In genomic region chr13:40626977-40627376, GRCh38 we compare ENCODE assay signal across 25 cellular contexts. TPM values are rescaled to one million over a fixed set of nuclear protein-coding genes. Genes with fewer than 3 reads are reported as not detected.
DNase-seq lines count a peak whose midpoint lies in the region; ATAC-seq, FAIRE-seq and TF ChIP-seq lines count a peak whose summit lies in the region.
"Had no signal": no experiment of that assay in that cellular context is flagged by ENCODE, and none has a peak within 500 bp of the region (broad histone marks: within the 10 kb centered on the region; RNA-seq: fewer than 3 reads in every experiment).

No MANE protein-coding gene starts in this region.

- H3K36me3 ChIP-seq in CD4-positive, CD25-positive, alpha-beta regulatory T cell (ENCODE audit: control insufficient read depth, insufficient read depth, low read length): peaks cover 4% of the 10 kb centered on the region
- no peaks in the 10 kb centered on the region for H3K36me3 ChIP-seq in HEK293 (ENCODE audit: control insufficient read depth in 2 of 2, insufficient read depth in 1 of 2, low read length in 2 of 2)
- H3K36me3 ChIP-seq: cardiac muscle cell, lower lobe of right lung, right atrium auricular region, SJSA1 had no signal

- no peaks in the 10 kb centered on the region for H3K9me3 Mint-ChIP-seq in CD4-positive, CD25-positive, alpha-beta regulatory T cell
- H3K9me3 Mint-ChIP-seq in activated naive CD8-positive, alpha-beta T cell treated with anti-CD3 and anti-CD28 coated beads, Interleukin-2, amount 50 U/mL, for 24 hours: no peaks in the 10 kb centered on the region
- H3K9me3 Mint-ChIP-seq in naive thymus-derived CD8-positive, alpha-beta T cell: no peaks in the 10 kb centered on the region
- H3K9me3 Mint-ChIP-seq: activated CD4-positive, alpha-beta memory T cell treated with anti-CD3 and anti-CD28 coated beads for 36 hours had no signal

- DNase-seq in CD4-positive, CD25-positive, alpha-beta regulatory T cell: no peak
- DNase-seq in activated naive CD8-positive, alpha-beta T cell treated with anti-CD3 and anti-CD28 coated beads, Interleukin-2, amount 50 U/mL, for 24 hours: no peak
- DNase-seq in naive thymus-derived CD8-positive, alpha-beta T cell: no peak
- DNase-seq in GM19240 (ENCODE audit: insufficient read length, low spot score) (no peak), activated gamma-delta T cell treated with Interleukin-2 at 50 U/mL for 16 hours (no peak), frontal cortex (ENCODE audit: low spot score in 2 of 2) (no peak)
- DNase-seq: activated CD4-positive, alpha-beta memory T cell treated with anti-CD3 and anti-CD28 coated beads for 36 hours; activated T-cell treated with anti-CD3 and anti-CD28 coated beads, Interleukin-2, amount 50 U/mL, for 1 hour; DND-41; dorsolateral prefrontal cortex; H7; Kasumi-1; lower lobe of right lung; NCI-H1930; NCI-H2227 treated with DMSO at 0.1 percent for 48 hours; NCI-H82; stimulated activated CD4-positive, alpha-beta T cell treated with anti-CD3 and anti-CD28 coated beads, Interleukin-12 subunit alpha, Interleukin-12 subunit beta, amount 100 ng/mL, for 4 hours; testis had no signal

- POLR2A ChIA-PET in HEK293 (lab: Yijun Ruan, JAX): no interaction called here
- POLR2A ChIA-PET in naive thymus-derived CD8-positive, alpha-beta T cell (lab: Charles Lee): interaction anchor here (0.6 kb wide), 1 partner anchor 19 kb away, joined by 6 read pairs; no protein-coding TSS in a partner anchor

- no peaks in the 10 kb centered on the region for H3K9me3 ChIP-seq in CD4-positive, CD25-positive, alpha-beta regulatory T cell (ENCODE audit: control insufficient read depth in 2 of 2, low read length in 2 of 2)
- H3K9me3 ChIP-seq in HEK293 (ENCODE audit: control insufficient read depth, insufficient read depth, low read depth, low read length): no peaks in the 10 kb centered on the region
- H3K9me3 ChIP-seq: lower lobe of right lung, right atrium auricular region, SJSA1, testis had no signal

- H3K27ac ChIP-seq in CD4-positive, CD25-positive, alpha-beta regulatory T cell (ENCODE audit: insufficient read depth, low read length, poor library complexity, severe bottlenecking): peak overlapping the region; percentile 16
- no peak overlapping the region for H3K27ac ChIP-seq in HEK293 (ENCODE audit: extremely low read depth, low read depth, low read length)
- H3K27ac ChIP-seq: cardiac muscle cell, dorsolateral prefrontal cortex, hepatocyte, lower lobe of right lung, right atrium auricular region, SJSA1, testis, VCaP had no signal

- CTCF ChIA-PET in HEK293 (lab: Yijun Ruan, JAX): no interaction called here

- peak overlapping the region; percentile 45 to 90 (median 52) for H3K27ac Mint-ChIP-seq in CD4-positive, CD25-positive, alpha-beta regulatory T cell
- H3K27ac Mint-ChIP-seq in activated naive CD8-positive, alpha-beta T cell treated with anti-CD3 and anti-CD28 coated beads, Interleukin-2, amount 50 U/mL, for 24 hours: peak overlapping the region; percentile 5
- H3K27ac Mint-ChIP-seq in naive thymus-derived CD8-positive, alpha-beta T cell: peak overlapping the region; percentile 43 to 91 (median 67)

- H3K27me3 Mint-ChIP-seq in CD4-positive, CD25-positive, alpha-beta regulatory T cell: no peaks in the 10 kb centered on the region
- no peaks in the 10 kb centered on the region for H3K27me3 Mint-ChIP-seq in activated naive CD8-positive, alpha-beta T cell treated with anti-CD3 and anti-CD28 coated beads, Interleukin-2, amount 50 U/mL, for 24 hours
- H3K27me3 Mint-ChIP-seq in naive thymus-derived CD8-positive, alpha-beta T cell: no peaks in the 10 kb centered on the region
- H3K27me3 Mint-ChIP-seq: activated CD4-positive, alpha-beta memory T cell treated with anti-CD3 and anti-CD28 coated beads for 36 hours had no signal

- no peak for TF ChIP-seq CTCF in HEK293 (tag by site-specific recombination; IDR thresholded peaks at IDR 0.05)

- H3K36me3 Mint-ChIP-seq in CD4-positive, CD25-positive, alpha-beta regulatory T cell: peaks cover 27% of the 10 kb centered on the region
- H3K36me3 Mint-ChIP-seq in activated naive CD8-positive, alpha-beta T cell treated with anti-CD3 and anti-CD28 coated beads, Interleukin-2, amount 50 U/mL, for 24 hours (ENCODE audit: low read depth): peaks cover 24% of the 10 kb centered on the region
- H3K36me3 Mint-ChIP-seq in naive thymus-derived CD8-positive, alpha-beta T cell: peaks cover 2 to 38% (median 3%) of the 10 kb centered on the region in 3 donors

- H3K4me3 Mint-ChIP-seq in CD4-positive, CD25-positive, alpha-beta regulatory T cell: peak overlapping the region; percentile 55 to 70 (median 64)
- H3K4me3 Mint-ChIP-seq in activated naive CD8-positive, alpha-beta T cell treated with anti-CD3 and anti-CD28 coated beads, Interleukin-2, amount 50 U/mL, for 24 hours: no peak overlapping the region
- H3K4me3 Mint-ChIP-seq in naive thymus-derived CD8-positive, alpha-beta T cell: peak overlapping the region in 9 of 10 donors; percentile 12 to 74 (median 31)
- H3K4me3 Mint-ChIP-seq: activated CD4-positive, alpha-beta memory T cell treated with anti-CD3 and anti-CD28 coated beads for 36 hours had no signal

- no peaks in the 10 kb centered on the region for H3K27me3 ChIP-seq in CD4-positive, CD25-positive, alpha-beta regulatory T cell (ENCODE audit: control insufficient read depth, insufficient read depth, low read length)
- H3K27me3 ChIP-seq: cardiac muscle cell, dorsolateral prefrontal cortex, hepatocyte, right atrium auricular region, SJSA1, testis had no signal

- H3K4me1 ChIP-seq in CD4-positive, CD25-positive, alpha-beta regulatory T cell (ENCODE audit: control insufficient read depth, insufficient read depth, low read length, poor library complexity, severe bottlenecking): peaks cover 94% of the 10 kb centered on the region
- peaks cover 17% of the 10 kb centered on the region for H3K4me1 ChIP-seq in HEK293 (ENCODE audit: control insufficient read depth, insufficient read depth, low read length)
- H3K4me1 ChIP-seq: SJSA1, testis had no signal

- no peak for FAIRE-seq in frontal cortex (lab: Jason Lieb, UNC)
- FAIRE-seq: HTR-8/SVneo had no signal

- ATAC-seq in CD4-positive, CD25-positive, alpha-beta regulatory T cell (ENCODE audit: low read depth in 2 of 2): no peak
- ATAC-seq in activated naive CD8-positive, alpha-beta T cell treated with anti-CD3 and anti-CD28 coated beads, Interleukin-2, amount 50 U/mL, for 24 hours: no peak
- no peak for ATAC-seq in naive thymus-derived CD8-positive, alpha-beta T cell

- H3K4me1 Mint-ChIP-seq in CD4-positive, CD25-positive, alpha-beta regulatory T cell: peaks cover 63 to 95% (median 84%) of the 10 kb centered on the region in 4 donors
- H3K4me1 Mint-ChIP-seq in activated naive CD8-positive, alpha-beta T cell treated with anti-CD3 and anti-CD28 coated beads, Interleukin-2, amount 50 U/mL, for 24 hours: peaks cover 90% of the 10 kb centered on the region
- H3K4me1 Mint-ChIP-seq in naive thymus-derived CD8-positive, alpha-beta T cell: peaks cover 44 to 95% (median 87%) of the 10 kb centered on the region in 4 donors

- peak overlapping the region; percentile 45 for H3K4me3 ChIP-seq in CD4-positive, CD25-positive, alpha-beta regulatory T cell (ENCODE audit: low read depth, low read length)
- H3K4me3 ChIP-seq in HEK293 (ENCODE audit: low read depth, low read length): no peak overlapping the region
- H3K4me3 ChIP-seq: cardiac muscle cell, dorsolateral prefrontal cortex, hepatocyte, lower lobe of right lung, right atrium auricular region, SJSA1, testis had no signal

TF ChIP-seq in HEK293, 187 proteins besides CTCF, POLR2A, EP300 and RAD21 (continues in another document):
- TF ChIP-seq ZNF280D (tag by site-specific recombination; IDR thresholded peaks at IDR 0.05) (no peak), ZNF324 (tag by site-specific recombination; IDR thresholded peaks at IDR 0.05) (no peak), ZFP3 (tag by site-specific recombination; IDR thresholded peaks at IDR 0.05; ENCODE audit: low read depth) (0 out of 2 replicates have a peak, but pooled peaks have one; percentile 12), TRIM28 (IDR thresholded peaks at IDR 0.05; ENCODE audit: borderline replicate concordance, low read length) (no peak), ZNF664 (tag by site-specific recombination; IDR thresholded peaks at IDR 0.05) (no peak)

RNA-seq across cellular contexts. Expression of gene FOXO1, which starts 39.5 kb away (rescaled TPM):
- 119 TPM for total RNA-seq in CD4-positive, CD25-positive, alpha-beta regulatory T cell
- 100 to 1,000 TPM in 1 of 4 donors, 10 to 100 TPM in 3; 45.5 to 115 (median 65.4) TPM for polyA plus RNA-seq in CD4-positive, CD25-positive, alpha-beta regulatory T cell
- total RNA-seq in naive thymus-derived CD8-positive, alpha-beta T cell: 100 to 1,000 TPM; 101 to 103 TPM
- 100 to 1,000 TPM in 1 of 3 donors, 10 to 100 TPM in 2; 59.1 to 137 (median 86.5) TPM for polyA plus RNA-seq in naive thymus-derived CD8-positive, alpha-beta T cell
- 9.8 TPM for total RNA-seq in frontal cortex

Comparison
In these comparisons a context has a peak if more than half of its experiments do, and no peak if none do; other contexts are left out.
1. H3K27ac Mint-ChIP-seq: peak in every context shown above with its lines; median percentile 67 in naive thymus-derived CD8-positive, alpha-beta T cell; 52 in CD4-positive, CD25-positive, alpha-beta regulatory T cell; 5 in activated naive CD8-positive, alpha-beta T cell treated with anti-CD3 and anti-CD28 coated beads, Interleukin-2, amount 50 U/mL, for 24 hours.